Comparison of ENCODE assay signal across 24 cellular contexts in genomic region chr19:13830761-13831481, GRCh38. TPM values are rescaled to one million over a fixed set of nuclear protein-coding genes. Genes with fewer than 3 reads are reported as not detected.
DNase-seq lines count a peak whose midpoint lies in the region; ATAC-seq, FAIRE-seq and TF ChIP-seq lines count a peak whose summit lies in the region.
"Had no signal": no experiment of that assay in that cellular context is flagged by ENCODE, and none has a peak within 500 bp of the region (broad histone marks: within the 10 kb centered on the region; RNA-seq: fewer than 3 reads in every experiment).

No MANE protein-coding gene starts in this region.

- H3K4me3 Mint-ChIP-seq in effector memory CD8-positive, alpha-beta T cell, result peak overlapping the region in 1 of 2 donors; percentile 53
- H3K4me3 Mint-ChIP-seq: GM23338, memory B cell had no signal

- H2AFZ ChIP-seq in HepG2 (ENCODE audit: low read length), result no peak overlapping the region
- H2AFZ ChIP-seq: GM23338, PC-9 had no signal

- peaks cover 82% of the 10 kb centered on the region for H3K36me3 Mint-ChIP-seq in effector memory CD8-positive, alpha-beta T cell (ENCODE audit: insufficient read depth)

- intact Hi-C loops in HepG2 (cut with micrococcal nuclease; ENCODE audit: unreplicated experiment) (loop anchor here (5.0 kb wide), 1 partner anchor 34 kb away; the partner anchor contains the start of gene ZSWIM4), right lobe of liver (cut with DNase I) (no loop called here), uterus (cut with DNase I; ENCODE audit: low total_unique reads) (no loop called here)

- no peaks in the 10 kb centered on the region for H3K27me3 ChIP-seq in HepG2 (ENCODE audit: control insufficient read depth in 1 of 2, insufficient read depth in 2 of 2, low read length in 2 of 2)
- no peaks in the 10 kb centered on the region for H3K27me3 ChIP-seq in right lobe of liver
- no peaks in the 10 kb centered on the region for H3K27me3 ChIP-seq in RWPE2 (ENCODE audit: insufficient read depth, poor library complexity, severe bottlenecking)
- no peaks in the 10 kb centered on the region for H3K27me3 ChIP-seq in uterus
- no peaks in the 10 kb centered on the region for H3K27me3 ChIP-seq in Peyer's patch
- H3K27me3 ChIP-seq: esophagus muscularis mucosa, right atrium auricular region had no signal

- FAIRE-seq in HepG2 (lab: Jason Lieb, UNC), result no peak
- FAIRE-seq: colon, D721Med had no signal

- H3K27ac Mint-ChIP-seq in effector memory CD8-positive, alpha-beta T cell, result peak overlapping the region; percentile 35 to 100
- H3K27ac Mint-ChIP-seq: GM23338, memory B cell had no signal

- no peak overlapping the region for H3K4me2 ChIP-seq in HepG2 (ENCODE audit: low read depth, low read length)
- H3K4me2 ChIP-seq: GM23338, PC-9 had no signal

- no peak for TF ChIP-seq POLR2A in HepG2 (IDR thresholded peaks at IDR 0.05; ENCODE audit: insufficient read depth in 1 of 2, low read depth in 2 of 2, low read length in 2 of 2)
- no peak for TF ChIP-seq POLR2A in right lobe of liver (IDR thresholded peaks at IDR 0.05)
- TF ChIP-seq POLR2A in uterus (IDR thresholded peaks at IDR 0.05), result no peak
- TF ChIP-seq POLR2A in Peyer's patch (IDR thresholded peaks at IDR 0.05), result no peak

- in situ Hi-C loops in HepG2 (cut with HindIII; ENCODE audit: extremely low pct_ligation_motif_present, low pct_unique_long_range_greater_than_20kb), result no loop called here

- no peak overlapping the region for H3K9ac ChIP-seq in HepG2 (ENCODE audit: insufficient read depth, low read depth, low read length)

- H3K4me1 ChIP-seq in HepG2 (ENCODE audit: insufficient read depth, low read length) (peaks cover 18% of the 10 kb centered on the region), right lobe of liver (peaks cover 0 to 12% (median 0%) of the 10 kb centered on the region in 4 donors), RWPE2 (ENCODE audit: insufficient read depth, poor library complexity, severe bottlenecking) (peaks cover 7% of the 10 kb centered on the region), uterus (peaks cover 0 to 18% of the 10 kb centered on the region in 2 donors), Peyer's patch (peaks cover 0 to 30% (median 13%) of the 10 kb centered on the region in 4 donors)

- H3K4me3 ChIP-seq in HepG2 (replicated peaks in 1 of 3; ENCODE audit: insufficient read depth in 1 of 3, low read depth in 2 of 3, low read length in 3 of 3) (no peak overlapping the region), right lobe of liver (no peak overlapping the region), RWPE2 (ENCODE audit: severe bottlenecking) (no peak overlapping the region), uterus (no peak overlapping the region), Peyer's patch (no peak overlapping the region)
- H3K4me3 ChIP-seq: esophagus muscularis mucosa, GM23338, PC-9, right atrium auricular region had no signal

- DNase-seq in HepG2 (ENCODE audit: low spot score), result no peak
- DNase-seq in right lobe of liver, result no peak
- no peak for DNase-seq in RWPE2 (ENCODE audit: low spot score)
- peak in 1 of 3 experiments; percentile 18 for DNase-seq in effector memory CD8-positive, alpha-beta T cell
- DNase-seq in uterus, result peak; percentile 15 to 19
- DNase-seq in SW 1271 (lab: John Stamatoyannopoulos, UW), result no peak
- no peak for DNase-seq in Peyer's patch
- no peak for DNase-seq in GM19238 (ENCODE audit: insufficient read length, low spot score)
- DNase-seq: amygdala, GF-D8, head of caudate nucleus, MM.1S, NCI-H187, NCI-H524 had no signal

- H3K79me2 ChIP-seq in HepG2 (ENCODE audit: insufficient read depth, low read length), result no peaks in the 10 kb centered on the region

- POLR2A ChIA-PET in HepG2 (lab: Yijun Ruan, JAX), result no interaction called here

- 95% methylated on average over 25 of the region's 29 CpGs for WGBS in HepG2 (ENCODE audit: low lambda C conversion rate)
- 87% methylated on average over 10 of the region's 29 CpGs for WGBS in right lobe of liver (ENCODE audit: insufficient coverage, low coverage, low lambda C conversion rate, missing lambda C conversion rate)

- no peaks in the 10 kb centered on the region for H3K9me3 Mint-ChIP-seq in effector memory CD8-positive, alpha-beta T cell
- H3K9me3 Mint-ChIP-seq: activated T-helper 2 cell treated with anti-CD3 and anti-CD28 coated beads, Interferon-gamma antibody, Interleukin-2, Interleukin-4, amounts not matched to agents 10 μg/mL and 5 μg/mL and 100 μg/mL, durations not matched to agents 14 hours and 24 hours and 36 hours; GM23338; memory B cell had no signal

- H4K20me1 ChIP-seq in HepG2 (ENCODE audit: insufficient read depth, low read length), result no peaks in the 10 kb centered on the region

- no peaks in the 10 kb centered on the region for H3K9me3 ChIP-seq in HepG2 (ENCODE audit: low read length)
- H3K9me3 ChIP-seq in right lobe of liver, result no peaks in the 10 kb centered on the region
- H3K9me3 ChIP-seq in RWPE2 (ENCODE audit: severe bottlenecking), result no peaks in the 10 kb centered on the region
- H3K9me3 ChIP-seq in uterus, result no peaks in the 10 kb centered on the region
- no peaks in the 10 kb centered on the region for H3K9me3 ChIP-seq in Peyer's patch
- H3K9me3 ChIP-seq: esophagus muscularis mucosa, right atrium auricular region had no signal

- no peaks in the 10 kb centered on the region for H3K27me3 Mint-ChIP-seq in effector memory CD8-positive, alpha-beta T cell
- H3K27me3 Mint-ChIP-seq: memory B cell had no signal

- peaks cover 18 to 25% of the 10 kb centered on the region in 2 donors for H3K4me1 Mint-ChIP-seq in effector memory CD8-positive, alpha-beta T cell (ENCODE audit: low read depth in 2 of 2)

- ATAC-seq in HepG2, result no peak
- no peak for ATAC-seq in right lobe of liver
- no peak for ATAC-seq in RWPE2 (ENCODE audit: low read depth)
- ATAC-seq in effector memory CD8-positive, alpha-beta T cell (replicated peaks), result no peak
- ATAC-seq: GM23338 had no signal

- no TSS peak for BruUV-seq in HepG2 (replicated peaks; lab: Mats Ljungman, UMichigan)

- H3K27ac ChIP-seq in HepG2 (ENCODE audit: extremely low read length, insufficient read depth, low read length), result no peak overlapping the region
- H3K27ac ChIP-seq in right lobe of liver, result no peak overlapping the region
- peak overlapping the region; percentile 98 for H3K27ac ChIP-seq in RWPE2 (ENCODE audit: poor library complexity, severe bottlenecking)
- H3K27ac ChIP-seq in uterus, result no peak overlapping the region
- no peak overlapping the region for H3K27ac ChIP-seq in Peyer's patch
- H3K27ac ChIP-seq: PC-9, right atrium auricular region had no signal

- no peak for TF ChIP-seq EP300 in HepG2 (IDR thresholded peaks at IDR 0.05; ENCODE audit: low read depth in 2 of 2, low read length in 2 of 2)
- TF ChIP-seq EP300 in HepG2 (CRISPR knock-in tag; IDR thresholded peaks at IDR 0.05; ENCODE audit: borderline replicate concordance), result no peak

- H3K36me3 ChIP-seq in HepG2 (replicated peaks in 1 of 2; ENCODE audit: control insufficient read depth in 1 of 2, insufficient read depth in 2 of 2, low read length in 2 of 2), result no peaks in the 10 kb centered on the region; a peak in 1 of 5 replicates
- no peaks in the 10 kb centered on the region for H3K36me3 ChIP-seq in right lobe of liver
- peaks cover 33% of the 10 kb centered on the region for H3K36me3 ChIP-seq in RWPE2 (ENCODE audit: low read depth)
- no peaks in the 10 kb centered on the region for H3K36me3 ChIP-seq in uterus
- H3K36me3 ChIP-seq in Peyer's patch, result peaks cover 0 to 18% (median 0%) of the 10 kb centered on the region in 3 donors

- no peak for TF ChIP-seq CTCF in HepG2 (CRISPR knock-in tag; IDR thresholded peaks at IDR 0.05)
- TF ChIP-seq CTCF in right lobe of liver (IDR thresholded peaks at IDR 0.05), result no peak
- TF ChIP-seq CTCF in RWPE2 (IDR thresholded peaks at IDR 0.05; ENCODE audit: poor library complexity, severe bottlenecking), result no peak
- TF ChIP-seq CTCF in uterus (IDR thresholded peaks at IDR 0.05), result no peak
- TF ChIP-seq CTCF in Peyer's patch (IDR thresholded peaks at IDR 0.05), result no peak

- CTCF ChIA-PET in HepG2 (lab: Yijun Ruan, JAX; ENCODE audit: low intra/inter-chr PET ratio, low total read pairs), result no interaction called here

- TF ChIP-seq RAD21 in HepG2 (CRISPR knock-in tag; IDR thresholded peaks at IDR 0.05), result no peak

RNA-seq across cellular contexts. Expression of gene ZSWIM4, which starts 35.7 kb away (rescaled TPM):
- total RNA-seq in HepG2 (2016; rRNA removed; fragmentation: Illumina TruSeq; extraction: Trizol) (0.27 and 0.33 TPM in 2 replicates), right lobe of liver (1 to 10 TPM in 5 of 6 experiments, under 1 TPM in 1; 0.98 to 3.7 (median 1.7) TPM), uterus (1 to 10 TPM in 3 of 4 donors, under 1 TPM in 1; 0.26 to 8.4 (median 6.0) TPM), Peyer's patch (1 to 10 TPM; 1.6 to 9.1 (median 5.8) TPM)
- total RNA-seq in HepG2 (2016; cell fraction: cytosol; rRNA removed; fragmentation: Illumina TruSeq; extraction: Trizol; ENCODE audit: low read depth), result 0.10 and 0.35 TPM in 2 replicates
- total RNA-seq in HepG2 (2016; cell fraction: insoluble cytoplasmic fraction; rRNA removed; fragmentation: Illumina TruSeq; extraction: Trizol), result 0.22 and 0.28 TPM in 2 replicates
- 0.09 and 0.14 TPM in 2 replicates for total RNA-seq in HepG2 (2016; cell fraction: membrane; rRNA removed; fragmentation: Illumina TruSeq; extraction: Trizol)
- 0.28 and 0.37 TPM in 2 replicates for total RNA-seq in HepG2 (2016; cell fraction: nucleus; rRNA removed; fragmentation: Illumina TruSeq; extraction: Trizol)
- polyA plus RNA-seq in HepG2 (2011; rRNA removed), result 0.86 and 1.8 TPM in 2 replicates
- 0.91 and 1.2 TPM in 2 replicates for polyA plus RNA-seq in HepG2 (2011; cell fraction: cytosol; rRNA removed)
- polyA plus RNA-seq in HepG2 (2011; cell fraction: nucleus; rRNA removed), result 3.4 and 3.5 TPM in 2 replicates
- 1.5 and 2.1 TPM in 2 replicates for polyA plus RNA-seq in HepG2 (2012)
- 0.02 TPM in 1 of 2 replicates, not detected in the other for polyA plus RNA-seq in HepG2 (2016; cell fraction: cytosol; fragmentation: Illumina TruSeq; extraction: Trizol; ENCODE audit: low read depth)
- polyA plus RNA-seq in HepG2 (2016; cell fraction: insoluble cytoplasmic fraction; fragmentation: Illumina TruSeq; extraction: Trizol; ENCODE audit: low read depth), result 0.38 and 0.45 TPM in 2 replicates
- polyA plus RNA-seq in HepG2 (2016; cell fraction: membrane; fragmentation: Illumina TruSeq; extraction: Trizol; ENCODE audit: low read depth), result 0.14 and 0.20 TPM in 2 replicates
- polyA plus RNA-seq in HepG2 (2016; cell fraction: nucleus; fragmentation: Illumina TruSeq; extraction: Trizol; ENCODE audit: insufficient read depth, low read depth), result 0.48 and 0.55 TPM in 2 replicates
- 1.7 and 5.3 TPM in 2 replicates for polyA minus RNA-seq in HepG2 (2011; rRNA and poly(A)+ RNA removed; ENCODE audit: low replicate concordance)
- 2.5 and 2.7 TPM in 2 replicates for polyA minus RNA-seq in HepG2 (2011; cell fraction: cytosol; rRNA and poly(A)+ RNA removed)
- 2.1 and 2.4 TPM in 2 replicates for polyA minus RNA-seq in HepG2 (2011; cell fraction: nucleus; rRNA and poly(A)+ RNA removed)

RNA-seq across cellular contexts. Expression of gene NANOS3, which starts 46.0 kb away (rescaled TPM):
- total RNA-seq in HepG2 (2016; rRNA removed; fragmentation: Illumina TruSeq; extraction: Trizol) (not detected in 2 replicates), right lobe of liver (not detected), uterus (1 to 10 TPM in 1 of 4 donors, not detected in 3; 1.2 TPM), Peyer's patch (not detected)
- not detected in 2 replicates for total RNA-seq in HepG2 (2016; cell fraction: cytosol; rRNA removed; fragmentation: Illumina TruSeq; extraction: Trizol; ENCODE audit: low read depth)
- not detected in 2 replicates for total RNA-seq in HepG2 (2016; cell fraction: insoluble cytoplasmic fraction; rRNA removed; fragmentation: Illumina TruSeq; extraction: Trizol)
- total RNA-seq in HepG2 (2016; cell fraction: membrane; rRNA removed; fragmentation: Illumina TruSeq; extraction: Trizol), result not detected in 2 replicates
- not detected in 2 replicates for total RNA-seq in HepG2 (2016; cell fraction: nucleus; rRNA removed; fragmentation: Illumina TruSeq; extraction: Trizol)
- 0.21 TPM in 1 of 2 replicates, not detected in the other for polyA plus RNA-seq in HepG2 (2011; rRNA removed)
- not detected in 2 replicates for polyA plus RNA-seq in HepG2 (2011; cell fraction: cytosol; rRNA removed)
- 1.1 and 1.8 TPM in 2 replicates for polyA plus RNA-seq in HepG2 (2011; cell fraction: nucleus; rRNA removed)
- 1.1 TPM in 1 of 2 replicates, not detected in the other for polyA plus RNA-seq in HepG2 (2012)
- polyA plus RNA-seq in HepG2 (2016; cell fraction: cytosol; fragmentation: Illumina TruSeq; extraction: Trizol; ENCODE audit: low read depth), result not detected in 2 replicates
- not detected in 2 replicates for polyA plus RNA-seq in HepG2 (2016; cell fraction: insoluble cytoplasmic fraction; fragmentation: Illumina TruSeq; extraction: Trizol; ENCODE audit: low read depth)
- polyA plus RNA-seq in HepG2 (2016; cell fraction: membrane; fragmentation: Illumina TruSeq; extraction: Trizol; ENCODE audit: low read depth), result not detected in 2 replicates
- polyA plus RNA-seq in HepG2 (2016; cell fraction: nucleus; fragmentation: Illumina TruSeq; extraction: Trizol; ENCODE audit: insufficient read depth, low read depth), result not detected in 2 replicates
- polyA minus RNA-seq in HepG2 (2011; rRNA and poly(A)+ RNA removed; ENCODE audit: low replicate concordance), result not detected in 2 replicates
- not detected in 2 replicates for polyA minus RNA-seq in HepG2 (2011; cell fraction: cytosol; rRNA and poly(A)+ RNA removed)
- polyA minus RNA-seq in HepG2 (2011; cell fraction: nucleus; rRNA and poly(A)+ RNA removed), result not detected in 2 replicates
- total RNA-seq: esophagus muscularis mucosa, GM23338, HT1080, right atrium auricular region, subcutaneous adipose tissue had no signal
- polyA plus RNA-seq: GM23338 had no signal

RNA-seq across cellular contexts. Expression of gene C19orf53, which starts 56.7 kb away (rescaled TPM):
- total RNA-seq in HepG2 (2016; rRNA removed; fragmentation: Illumina TruSeq; extraction: Trizol) (127 and 129 TPM in 2 replicates), right lobe of liver (100 to 1,000 TPM in 2 of 6 experiments, 10 to 100 TPM in 4; 30.6 to 227 (median 32.8) TPM), uterus (100 to 1,000 TPM in 1 of 4 donors, 10 to 100 TPM in 3; 20.5 to 233 (median 77.3) TPM), Peyer's patch (100 to 1,000 TPM in 1 of 4 donors, 10 to 100 TPM in 3; 71.3 to 148 (median 84.3) TPM)
- total RNA-seq in HepG2 (2016; cell fraction: cytosol; rRNA removed; fragmentation: Illumina TruSeq; extraction: Trizol; ENCODE audit: low read depth), result 100 and 107 TPM in 2 replicates
- total RNA-seq in HepG2 (2016; cell fraction: insoluble cytoplasmic fraction; rRNA removed; fragmentation: Illumina TruSeq; extraction: Trizol), result 120 and 139 TPM in 2 replicates
- 129 and 137 TPM in 2 replicates for total RNA-seq in HepG2 (2016; cell fraction: membrane; rRNA removed; fragmentation: Illumina TruSeq; extraction: Trizol)
- total RNA-seq in HepG2 (2016; cell fraction: nucleus; rRNA removed; fragmentation: Illumina TruSeq; extraction: Trizol), result 38.1 and 46.3 TPM in 2 replicates
- polyA plus RNA-seq in HepG2 (2011; rRNA removed), result 130 and 154 TPM in 2 replicates
- 136 and 140 TPM in 2 replicates for polyA plus RNA-seq in HepG2 (2011; cell fraction: cytosol; rRNA removed)
- polyA plus RNA-seq in HepG2 (2011; cell fraction: nucleus; rRNA removed), result 41.3 and 46.6 TPM in 2 replicates
- 81.4 and 137 TPM in 2 replicates for polyA plus RNA-seq in HepG2 (2012)
- 129 and 144 TPM in 2 replicates for polyA plus RNA-seq in HepG2 (2016; cell fraction: cytosol; fragmentation: Illumina TruSeq; extraction: Trizol; ENCODE audit: low read depth)
- 157 and 159 TPM in 2 replicates for polyA plus RNA-seq in HepG2 (2016; cell fraction: insoluble cytoplasmic fraction; fragmentation: Illumina TruSeq; extraction: Trizol; ENCODE audit: low read depth)
- 161 and 164 TPM in 2 replicates for polyA plus RNA-seq in HepG2 (2016; cell fraction: membrane; fragmentation: Illumina TruSeq; extraction: Trizol; ENCODE audit: low read depth)
- 79.1 and 91.5 TPM in 2 replicates for polyA plus RNA-seq in HepG2 (2016; cell fraction: nucleus; fragmentation: Illumina TruSeq; extraction: Trizol; ENCODE audit: insufficient read depth, low read depth)
- polyA minus RNA-seq in HepG2 (2011; rRNA and poly(A)+ RNA removed; ENCODE audit: low replicate concordance), result 66.1 and 174 TPM in 2 replicates
- polyA minus RNA-seq in HepG2 (2011; cell fraction: cytosol; rRNA and poly(A)+ RNA removed), result 29.3 and 33.8 TPM in 2 replicates
- 14.4 and 17.7 TPM in 2 replicates for polyA minus RNA-seq in HepG2 (2011; cell fraction: nucleus; rRNA and poly(A)+ RNA removed)

Comparison
In these comparisons a context has a peak if more than half of its experiments do, and no peak if none do; other contexts are left out.
1. DNase-seq: peak in uterus (2 of 2); none in HepG2 (single experiment), right lobe of liver (0 of 3), RWPE2 (single experiment), SW 1271 (0 of 2), Peyer's patch (0 of 3) and GM19238 (single experiment).